In the genomic region with DNA sequence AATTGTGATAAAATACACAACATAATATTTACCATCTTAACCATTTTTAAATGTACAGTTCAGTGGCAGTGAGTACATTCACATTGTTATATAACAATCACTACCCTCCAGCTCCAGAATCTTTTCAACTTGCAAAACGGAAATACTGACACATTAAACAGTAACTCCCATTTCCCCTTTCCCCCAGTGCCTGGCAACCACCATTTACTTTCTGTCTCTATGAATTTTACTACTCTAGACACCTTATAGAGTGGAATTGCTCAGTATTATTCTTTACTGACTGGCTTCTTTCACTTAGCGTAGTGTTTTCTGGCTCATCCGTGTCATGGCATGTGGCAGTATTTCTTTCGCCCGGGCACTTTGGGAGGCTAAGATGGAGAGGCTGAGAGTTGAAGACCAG, we compare ENCODE assay signal across 10 cellular contexts. TPM values are rescaled to one million over a fixed set of nuclear protein-coding genes. Genes with fewer than 3 reads are reported as not detected.
DNase-seq lines count a peak whose midpoint lies in the region; ATAC-seq, FAIRE-seq and TF ChIP-seq lines count a peak whose summit lies in the region.
"Had no signal": no experiment of that assay in that cellular context is flagged by ENCODE, and none has a peak within 500 bp of the region (broad histone marks: within the 10 kb centered on the region; RNA-seq: fewer than 3 reads in every experiment).

No MANE protein-coding gene starts in this region.

- peak; percentile 66 for ATAC-seq in GM18868 (IDR thresholded peaks at IDR 0.05; ENCODE audit: unreplicated experiment)
- ATAC-seq in GM21529 (IDR thresholded peaks at IDR 0.05; ENCODE audit: unreplicated experiment): peak; percentile 51
- ATAC-seq in HG03521 (IDR thresholded peaks at IDR 0.05; ENCODE audit: unreplicated experiment): peak; percentile 58

- FAIRE-seq in D721Med (lab: Jason Lieb, UNC): no peak
- FAIRE-seq: frontal cortex had no signal

- peak; percentile 50 for DNase-seq in glomerular endothelial cell (ENCODE audit: extremely low read depth, low read depth, low spot score)
- no peak for DNase-seq in SKM-1 (lab: John Stamatoyannopoulos, UW; ENCODE audit: unreplicated experiment)
- no peak for DNase-seq in posterior cingulate gyrus
- no peak for DNase-seq in D721Med (ENCODE audit: insufficient read length, low spot score)
- DNase-seq: brain microvascular endothelial cell, NCI-H526 had no signal

- intact Hi-C loops in posterior cingulate gyrus (cut with DNase I): no loop called here

- no peak for TF ChIP-seq CTCF in D721Med (IDR thresholded peaks at IDR 0.05; ENCODE audit: insufficient read depth, missing control alignments)

RNA-seq across cellular contexts. Expression of a gene that starts 32.6 kb away (rescaled TPM):
- 22.7 and 24.8 TPM in 2 replicates for total RNA-seq in glomerular endothelial cell

RNA-seq across cellular contexts. Expression of a gene that starts 32.9 kb away (rescaled TPM):
- 0.12 and 0.29 TPM in 2 replicates for total RNA-seq in glomerular endothelial cell
